33 cellular contexts compared by ENCODE assay signal in genomic region chr4:48333587-48333986, GRCh38. TPM values are rescaled to one million over a fixed set of nuclear protein-coding genes. Genes with fewer than 3 reads are reported as not detected.
DNase-seq lines count a peak whose midpoint lies in the region; TF ChIP-seq lines count a peak whose summit lies in the region.
"Had no signal": no experiment of that assay in that cellular context is flagged by ENCODE, and none has a peak within 500 bp of the region (broad histone marks: within the 10 kb centered on the region; RNA-seq: fewer than 3 reads in every experiment).

No MANE protein-coding gene starts in this region.

- CTCF ChIA-PET in mammary epithelial cell (lab: Charles Lee; ENCODE audit: low non-redundant PET) = no interaction called here

- intact Hi-C loops in mammary epithelial cell (cut with micrococcal nuclease) (no loop called here), tibial artery (cut with DNase I; ENCODE audit: low total_unique reads) (no loop called here)

- no peaks in the 10 kb centered on the region for H3K9me3 Mint-ChIP-seq in T-helper 2 cell treated with Interferon-gamma antibody and Interleukin-4, amounts not matched to agents 5 μg/mL and 100 μg/mL, for 36 hours
- H3K9me3 Mint-ChIP-seq: activated naive CD8-positive, alpha-beta T cell treated with anti-CD3 and anti-CD28 coated beads, Interleukin-2, amount 10 ng/mL, durations not matched to agents 7 days and 5 days; activated T-cell treated with anti-CD3 and anti-CD28 coated beads, Interleukin-2, amount 50 U/mL, for 24 hours; neural crest cell; stimulated activated naive CD8-positive, alpha-beta T cell treated with anti-CD3 and anti-CD28 coated beads, Interleukin-15, amount 100 ng/mL, for 72 hours; T-cell had no signal

- H3K79me2 ChIP-seq in mammary epithelial cell (ENCODE audit: insufficient read depth, low read length) = no peaks in the 10 kb centered on the region

- WGBS in mammary epithelial cell (ENCODE audit: low coverage, missing lambda C conversion rate) = 67% methylated on average over 3 of the region's 3 CpGs

- no peak overlapping the region for H2AFZ ChIP-seq in mammary epithelial cell (ENCODE audit: low read depth, low read length)
- H2AFZ ChIP-seq: hepatocyte had no signal

- no peaks in the 10 kb centered on the region for H3K27me3 ChIP-seq in mammary epithelial cell (ENCODE audit: insufficient read depth, low read length)
- no peaks in the 10 kb centered on the region for H3K27me3 ChIP-seq in MG63
- H3K27me3 ChIP-seq in tibial artery = no peaks in the 10 kb centered on the region
- H3K27me3 ChIP-seq: BLaER1, gastroesophageal sphincter, hepatocyte, pancreas, uterus had no signal

- no peak overlapping the region for H3K4me2 ChIP-seq in mammary epithelial cell (ENCODE audit: insufficient read depth, low read depth, low read length)
- H3K4me2 ChIP-seq: BLaER1, hepatocyte had no signal

- no TSS peak for BruUV-seq in mammary epithelial cell (replicated peaks; lab: Mats Ljungman, UMichigan)

- H3K9ac ChIP-seq in mammary epithelial cell (ENCODE audit: insufficient read depth, low read length) = no peak overlapping the region
- H3K9ac ChIP-seq: BLaER1 had no signal

- in situ Hi-C loops in mammary epithelial cell (cut with MboI; ENCODE audit: low sequenced_read_pairs in 2 of 2) = no loop called here

- H3K4me3 ChIP-seq in mammary epithelial cell (replicated peaks in 1 of 3; ENCODE audit: insufficient read depth in 1 of 3, low read depth in 2 of 3, low read length in 3 of 3) (no peak overlapping the region), MG63 (no peak overlapping the region), tibial artery (no peak overlapping the region)
- H3K4me3 ChIP-seq: BLaER1, gastroesophageal sphincter, hepatocyte, pancreas, thoracic aorta, uterus had no signal

- no peaks in the 10 kb centered on the region for H4K20me1 ChIP-seq in mammary epithelial cell (ENCODE audit: insufficient read depth, low read length)
- H4K20me1 ChIP-seq: BLaER1 had no signal

- DNase-seq in DMS53 (lab: John Stamatoyannopoulos, UW) = peak; percentile 74
- DNase-seq in mammary epithelial cell = peak; percentile 21
- DNase-seq in renal cortical epithelial cell (ENCODE audit: low read depth) = peak; percentile 76
- DNase-seq in MG63 = no peak
- no peak for DNase-seq in tibial artery
- no peak for DNase-seq in T-helper 2 cell treated with Interferon-gamma antibody and Interleukin-4, amounts not matched to agents 5 μg/mL and 100 μg/mL, for 36 hours (ENCODE audit: low spot score)
- no peak for DNase-seq in H4 (ENCODE audit: low spot score)
- DNase-seq: activated CD4-positive, alpha-beta T cell treated with anti-CD3 and anti-CD28 coated beads, Interleukin-2, amount 50 U/mL, for 1 hour; activated CD4-positive, CD25-positive, alpha-beta regulatory T cell; activated gamma-delta T cell treated with Interleukin-2 at 50 U/mL for 16 hours; activated naive CD8-positive, alpha-beta T cell treated with anti-CD3 and anti-CD28 coated beads, Interleukin-2, amount 10 ng/mL, durations not matched to agents 7 days and 5 days; activated T-cell treated with anti-CD3 and anti-CD28 coated beads, Interleukin-2, amount 50 U/mL, for 24 hours; aorta; caudate nucleus; cortex of kidney; DMS153; GF-D8; left cardiac atrium; mesendoderm; NCI-H1092 treated with DMSO at 0.1 percent for 48 hours; NCI-H1694 treated with DMSO at 0.1 percent for 48 hours; pancreas; RPMI8226; stimulated activated CD4-positive, alpha-beta T cell treated with anti-CD3 and anti-CD28 coated beads, Interleukin-2, amount 100 ng/mL, for 24 hours; stimulated activated naive CD8-positive, alpha-beta T cell treated with anti-CD3 and anti-CD28 coated beads, Interleukin-15, amount 100 ng/mL, for 72 hours; T-cell; uterus had no signal

- no peak for TF ChIP-seq CTCF in mammary epithelial cell (conservative IDR thresholded peaks at IDR 0.05 in 1 of 2, IDR thresholded peaks at IDR 0.05 in 1 of 2; ENCODE audit: extremely low read depth in 1 of 2, insufficient read depth in 1 of 2, low read depth in 1 of 2, low read length in 2 of 2)
- no peak for TF ChIP-seq CTCF in tibial artery (IDR thresholded peaks at IDR 0.05)

- H3K36me3 ChIP-seq in mammary epithelial cell (ENCODE audit: insufficient read depth, low read length) (no peaks in the 10 kb centered on the region), MG63 (no peaks in the 10 kb centered on the region), tibial artery (no peaks in the 10 kb centered on the region)
- H3K36me3 ChIP-seq: BLaER1, gastroesophageal sphincter, pancreas, thoracic aorta, uterus had no signal

- no peaks in the 10 kb centered on the region for H3K9me3 ChIP-seq in mammary epithelial cell (replicated peaks; ENCODE audit: insufficient read depth, low read length)
- no peaks in the 10 kb centered on the region for H3K9me3 ChIP-seq in MG63
- no peaks in the 10 kb centered on the region for H3K9me3 ChIP-seq in tibial artery
- H3K9me3 ChIP-seq: BLaER1, gastroesophageal sphincter, pancreas, thoracic aorta, uterus had no signal

- no peak for TF ChIP-seq RAD21 in Ishikawa (IDR thresholded peaks at IDR 0.05; ENCODE audit: low read depth)

- dilution Hi-C loops in mammary epithelial cell (cut with HindIII; ENCODE audit: low sequenced_read_pairs) = no loop called here

- H3K4me1 Mint-ChIP-seq in T-helper 2 cell treated with Interferon-gamma antibody and Interleukin-4, amounts not matched to agents 5 μg/mL and 100 μg/mL, for 36 hours (ENCODE audit: low read depth) = peaks cover 9% of the 10 kb centered on the region
- H3K4me1 Mint-ChIP-seq: neural crest cell had no signal

- peaks cover 12% of the 10 kb centered on the region for H3K27me3 Mint-ChIP-seq in T-helper 2 cell treated with Interferon-gamma antibody and Interleukin-4, amounts not matched to agents 5 μg/mL and 100 μg/mL, for 36 hours (ENCODE audit: low read depth)
- H3K27me3 Mint-ChIP-seq: stimulated activated naive CD8-positive, alpha-beta T cell treated with anti-CD3 and anti-CD28 coated beads, Interleukin-15, amount 100 ng/mL, for 72 hours had no signal

- H3K27ac Mint-ChIP-seq in T-helper 2 cell treated with Interferon-gamma antibody and Interleukin-4, amounts not matched to agents 5 μg/mL and 100 μg/mL, for 36 hours = no peak overlapping the region
- H3K27ac Mint-ChIP-seq: activated naive CD8-positive, alpha-beta T cell treated with anti-CD3 and anti-CD28 coated beads, Interleukin-2, amount 10 ng/mL, durations not matched to agents 7 days and 5 days; activated T-cell treated with anti-CD3 and anti-CD28 coated beads, Interleukin-2, amount 50 U/mL, for 24 hours; stimulated activated naive CD8-positive, alpha-beta T cell treated with anti-CD3 and anti-CD28 coated beads, Interleukin-15, amount 100 ng/mL, for 72 hours; T-cell had no signal

- peaks cover 41% of the 10 kb centered on the region for H3K4me1 ChIP-seq in mammary epithelial cell (ENCODE audit: insufficient read depth, low read length)
- H3K4me1 ChIP-seq in tibial artery = peaks cover 0 to 34% (median 3%) of the 10 kb centered on the region in 4 donors
- H3K4me1 ChIP-seq: BLaER1, gastroesophageal sphincter, uterus had no signal

- H3K4me3 Mint-ChIP-seq in T-helper 2 cell treated with Interferon-gamma antibody and Interleukin-4, amounts not matched to agents 5 μg/mL and 100 μg/mL, for 36 hours = no peak overlapping the region
- H3K4me3 Mint-ChIP-seq: activated naive CD8-positive, alpha-beta T cell treated with anti-CD3 and anti-CD28 coated beads, Interleukin-2, amount 10 ng/mL, durations not matched to agents 7 days and 5 days; activated T-cell treated with anti-CD3 and anti-CD28 coated beads, Interleukin-2, amount 50 U/mL, for 24 hours; neural crest cell; stimulated activated naive CD8-positive, alpha-beta T cell treated with anti-CD3 and anti-CD28 coated beads, Interleukin-15, amount 100 ng/mL, for 72 hours; T-cell had no signal

- H3K27ac ChIP-seq in mammary epithelial cell (ENCODE audit: insufficient read depth, low read depth, low read length) (no peak overlapping the region), tibial artery (no peak overlapping the region)
- H3K27ac ChIP-seq: BLaER1, gastroesophageal sphincter, hepatocyte, pancreas, thoracic aorta, uterus had no signal

- peak; percentile 61; the same call in 1 of the 2 replicates for TF ChIP-seq EP300 in Ishikawa (IDR thresholded peaks at IDR 0.05; ENCODE audit: borderline replicate concordance)

- no peaks in the 10 kb centered on the region for H3K36me3 Mint-ChIP-seq in T-helper 2 cell treated with Interferon-gamma antibody and Interleukin-4, amounts not matched to agents 5 μg/mL and 100 μg/mL, for 36 hours (ENCODE audit: low read depth)
- H3K36me3 Mint-ChIP-seq: activated naive CD8-positive, alpha-beta T cell treated with anti-CD3 and anti-CD28 coated beads, Interleukin-2, amount 10 ng/mL, durations not matched to agents 7 days and 5 days; T-cell had no signal

TF ChIP-seq in Ishikawa, 13 proteins besides CTCF, POLR2A, EP300 and RAD21:
- peak; percentile 84 for TF ChIP-seq USF1 (IDR thresholded peaks at IDR 0.05)
- no peak for TF ChIP-seq TAF1 (IDR thresholded peaks at IDR 0.05; ENCODE audit: low read depth)
- peak; percentile 63 for TF ChIP-seq TEAD4 (IDR thresholded peaks at IDR 0.05)
- no peak for TF ChIP-seq YY1 (IDR thresholded peaks at IDR 0.05; ENCODE audit: low read depth)
- no peak for TF ChIP-seq CREB1 (IDR thresholded peaks at IDR 0.05; ENCODE audit: low read depth)
- TF ChIP-seq ZBTB7A (IDR thresholded peaks at IDR 0.05; ENCODE audit: low read depth) = no peak
- TF ChIP-seq EGR1 (IDR thresholded peaks at IDR 0.05) = no peak
- peak; percentile 62 for TF ChIP-seq FOXM1 (IDR thresholded peaks at IDR 0.05; ENCODE audit: borderline replicate concordance, low read depth)

RNA-seq across cellular contexts. Expression of gene SLAIN2, which starts 7.7 kb away (rescaled TPM):
- total RNA-seq in mammary epithelial cell = 10 to 100 TPM; 79.9 to 95.9 TPM
- 58.0 TPM for polyA plus RNA-seq in mammary epithelial cell
- polyA minus RNA-seq in mammary epithelial cell = 24.3 TPM
- total RNA-seq in renal cortical epithelial cell = 13.4 and 36.5 TPM in 2 replicates
- 14.5 and 18.2 TPM in 2 replicates for total RNA-seq in MG63 (2014; rRNA removed; shearing (Covaris generic); ENCODE audit: low replicate concordance)
- 36.3 and 72.3 TPM in 2 replicates for total RNA-seq in H4 (2014; rRNA removed; shearing (Covaris generic))

Comparison
In these comparisons a context has a peak if more than half of its experiments do, and no peak if none do; other contexts are left out.
1. DNase-seq: peak in DMS53 (single experiment), mammary epithelial cell (single experiment) and renal cortical epithelial cell (single experiment); none in MG63 (single experiment), tibial artery (0 of 2), T-helper 2 cell treated with Interferon-gamma antibody and Interleukin-4, amounts not matched to agents 5 μg/mL and 100 μg/mL, for 36 hours (single experiment) and H4 (single experiment).